1 cellular context compared by ENCODE assay signal in the genomic region with DNA sequence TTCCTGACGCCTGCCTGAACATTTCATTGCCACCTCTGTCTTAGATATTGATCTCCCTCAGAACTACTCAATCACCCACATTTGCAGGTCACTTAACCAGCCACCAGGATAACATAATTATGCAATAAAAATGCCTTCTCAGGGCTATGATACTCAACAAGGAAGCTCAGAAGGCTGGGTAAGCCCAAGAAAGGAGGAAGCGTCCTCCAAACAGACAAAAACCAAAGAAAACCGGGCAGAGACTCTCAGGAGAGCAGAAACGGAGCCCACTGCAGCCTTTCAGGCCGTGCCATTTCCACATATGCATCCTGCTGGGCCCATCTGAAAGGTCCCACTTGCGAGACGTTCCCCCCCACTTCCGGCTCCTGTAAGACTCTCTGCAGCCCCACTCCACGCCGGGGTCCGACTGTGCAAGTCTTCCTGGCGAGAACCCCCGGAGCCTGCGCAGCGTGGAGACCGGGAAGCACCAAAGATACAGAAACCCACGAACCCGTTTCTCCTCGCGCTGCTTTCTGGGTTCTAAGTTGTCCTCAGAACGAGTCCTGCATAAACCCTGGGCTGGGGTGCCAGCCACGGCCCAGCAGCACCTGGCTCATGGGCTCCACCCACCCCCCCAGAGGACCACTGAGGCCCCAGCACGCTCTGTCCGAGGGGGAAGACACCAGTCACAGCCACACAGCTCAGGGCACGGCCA.
TF ChIP-seq lines count a peak whose summit lies in the region.

No MANE protein-coding gene starts in this region.

TF ChIP-seq in IMR-90, 13 proteins besides CTCF, POLR2A, EP300 and RAD21:
- TF ChIP-seq NFE2L2 (IDR thresholded peaks at IDR 0.05; ENCODE audit: low read depth, low read length) (no peak), CEBPB (IDR thresholded peaks at IDR 0.05; ENCODE audit: low read depth, low read length) (no peak), BHLHE40 (IDR thresholded peaks at IDR 0.05; ENCODE audit: low read depth, low read length) (no peak), MXI1 (IDR thresholded peaks at IDR 0.05; ENCODE audit: borderline replicate concordance, low read depth, low read length) (no peak), MAZ (IDR thresholded peaks at IDR 0.05; ENCODE audit: borderline replicate concordance, low read depth, low read length) (no peak), SMC3 (IDR thresholded peaks at IDR 0.05; ENCODE audit: low read depth, low read length) (no peak), MAFK (IDR thresholded peaks at IDR 0.05; ENCODE audit: low read depth, low read length) (no peak), FOS (IDR thresholded peaks at IDR 0.05; ENCODE audit: low read depth, low read length) (no peak), RCOR1 (IDR thresholded peaks at IDR 0.05; ENCODE audit: insufficient replicate concordance, low read length) (no peak), RFX5 (IDR thresholded peaks at IDR 0.05; ENCODE audit: low read depth, low read length) (no peak), CHD1 (IDR thresholded peaks at IDR 0.05; ENCODE audit: low read depth, low read length) (no peak)
- TF ChIP-seq, protein P1, sequence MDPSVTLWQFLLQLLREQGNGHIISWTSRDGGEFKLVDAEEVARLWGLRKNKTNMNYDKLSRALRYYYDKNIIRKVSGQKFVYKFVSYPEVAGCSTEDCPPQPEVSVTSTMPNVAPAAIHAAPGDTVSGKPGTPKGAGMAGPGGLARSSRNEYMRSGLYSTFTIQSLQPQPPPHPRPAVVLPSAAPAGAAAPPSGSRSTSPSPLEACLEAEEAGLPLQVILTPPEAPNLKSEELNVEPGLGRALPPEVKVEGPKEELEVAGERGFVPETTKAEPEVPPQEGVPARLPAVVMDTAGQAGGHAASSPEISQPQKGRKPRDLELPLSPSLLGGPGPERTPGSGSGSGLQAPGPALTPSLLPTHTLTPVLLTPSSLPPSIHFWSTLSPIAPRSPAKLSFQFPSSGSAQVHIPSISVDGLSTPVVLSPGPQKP (IDR thresholded peaks at IDR 0.05; ENCODE audit: borderline replicate concordance, low read depth, low read length), result no peak
- TF ChIP-seq, protein P2, sequence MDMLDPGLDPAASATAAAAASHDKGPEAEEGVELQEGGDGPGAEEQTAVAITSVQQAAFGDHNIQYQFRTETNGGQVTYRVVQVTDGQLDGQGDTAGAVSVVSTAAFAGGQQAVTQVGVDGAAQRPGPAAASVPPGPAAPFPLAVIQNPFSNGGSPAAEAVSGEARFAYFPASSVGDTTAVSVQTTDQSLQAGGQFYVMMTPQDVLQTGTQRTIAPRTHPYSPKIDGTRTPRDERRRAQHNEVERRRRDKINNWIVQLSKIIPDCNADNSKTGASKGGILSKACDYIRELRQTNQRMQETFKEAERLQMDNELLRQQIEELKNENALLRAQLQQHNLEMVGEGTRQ (IDR thresholded peaks at IDR 0.05; ENCODE audit: low read depth, low read length), result no peak
